ENCODE assay signal across 1 cellular context in genomic region chr16:87264634-87265033, GRCh38.
TF ChIP-seq lines count a peak whose summit lies in the region.

No MANE protein-coding gene starts in this region.

TF ChIP-seq in GM23338, 12 proteins besides CTCF, POLR2A, EP300 and RAD21 (continued from another document):
- TF ChIP-seq ZNF462 (CRISPR knock-in tag; IDR thresholded peaks at IDR 0.05) (no peak), REST (IDR thresholded peaks at IDR 0.05; ENCODE audit: unreplicated experiment) (no peak), POLR2AphosphoS5 (IDR thresholded peaks at IDR 0.05; ENCODE audit: low read depth) (no peak), CREB1 (CRISPR knock-in tag; IDR thresholded peaks at IDR 0.05; ENCODE audit: low read depth) (no peak), ZNF114 (CRISPR knock-in tag; IDR thresholded peaks at IDR 0.05) (no peak), EZH2phosphoT487 (IDR thresholded peaks at IDR 0.05; ENCODE audit: unreplicated experiment) (no peak), ETS1 (IDR thresholded peaks at IDR 0.05) (no peak), JUNB (IDR thresholded peaks at IDR 0.05; ENCODE audit: unreplicated experiment) (no peak), ZNF331 (CRISPR knock-in tag; IDR thresholded peaks at IDR 0.05; ENCODE audit: low read depth) (no peak), EZH2 (IDR thresholded peaks at IDR 0.05; ENCODE audit: low read depth, unreplicated experiment) (no peak)
